27 cellular contexts compared by ENCODE assay signal in genomic region chr2:12440731-12441130, GRCh38.
DNase-seq lines count a peak whose midpoint lies in the region; ATAC-seq and TF ChIP-seq lines count a peak whose summit lies in the region.
"Had no signal": no experiment of that assay in that cellular context is flagged by ENCODE, and none has a peak within 500 bp of the region (broad histone marks: within the 10 kb centered on the region; RNA-seq: fewer than 3 reads in every experiment).

No MANE protein-coding gene starts in this region.

- H3K4me1 ChIP-seq in Loucy (ENCODE audit: insufficient read depth, low read length, poor library complexity, severe bottlenecking) (peaks cover 58% of the 10 kb centered on the region), osteoblast (ENCODE audit: insufficient read depth, low read length) (peaks cover 18% of the 10 kb centered on the region), right cardiac atrium (ENCODE audit: control insufficient read depth, insufficient read depth, low read length) (no peaks in the 10 kb centered on the region)

- H3K9me3 ChIP-seq in Loucy (ENCODE audit: insufficient read depth, low read depth, low read length) (no peaks in the 10 kb centered on the region), osteoblast (ENCODE audit: low read depth, low read length) (no peaks in the 10 kb centered on the region), right cardiac atrium (ENCODE audit: control insufficient read depth, low read length) (no peaks in the 10 kb centered on the region)
- H3K9me3 ChIP-seq: heart right ventricle had no signal

- H3K4me3 ChIP-seq in Loucy (ENCODE audit: low read length, poor library complexity, severe bottlenecking) = no peak overlapping the region
- H3K4me3 ChIP-seq in osteoblast (ENCODE audit: insufficient read depth, low read length) = no peak overlapping the region
- H3K4me3 ChIP-seq in right cardiac atrium (ENCODE audit: low read length) = no peak overlapping the region
- H3K4me3 ChIP-seq: heart right ventricle, skin epidermis had no signal

- H3K9ac ChIP-seq in Loucy (ENCODE audit: low read depth, low read length, poor library complexity, severe bottlenecking) = no peak overlapping the region

- H2AFZ ChIP-seq in Loucy (ENCODE audit: low read length) (no peak overlapping the region), osteoblast (ENCODE audit: low read length) (peak overlapping the region; percentile 23)

- H3K79me2 ChIP-seq in Loucy (ENCODE audit: insufficient read depth, low read length) = no peaks in the 10 kb centered on the region
- H3K79me2 ChIP-seq in osteoblast (ENCODE audit: insufficient read depth, low read length) = no peaks in the 10 kb centered on the region

- H3K27ac ChIP-seq in osteoblast (ENCODE audit: low read depth, low read length) (no peak overlapping the region), right cardiac atrium (ENCODE audit: low read length) (no peak overlapping the region)
- H3K27ac ChIP-seq: heart right ventricle, skin epidermis had no signal

- H3K27me3 ChIP-seq in Loucy (ENCODE audit: insufficient read depth, low read length, poor library complexity, severe bottlenecking) (no peaks in the 10 kb centered on the region), osteoblast (ENCODE audit: insufficient read depth, low read length) (no peaks in the 10 kb centered on the region), right cardiac atrium (ENCODE audit: control insufficient read depth, insufficient read depth) (no peaks in the 10 kb centered on the region)
- H3K27me3 ChIP-seq: heart right ventricle had no signal

- no peak for ATAC-seq in right cardiac atrium
- ATAC-seq: activated CD8-positive, alpha-beta memory T cell treated with anti-CD3 and anti-CD28 coated beads, Interleukin-2, amount 10 ng/mL, durations not matched to agents 7 days and 5 days; heart right ventricle; stimulated activated naive CD8-positive, alpha-beta T cell treated with anti-CD3 and anti-CD28 coated beads, Interleukin-15, amount 100 ng/mL, for 72 hours had no signal

- H4K20me1 ChIP-seq in Loucy (ENCODE audit: insufficient read depth, low read length, poor library complexity, severe bottlenecking) = no peaks in the 10 kb centered on the region
- no peaks in the 10 kb centered on the region for H4K20me1 ChIP-seq in osteoblast (ENCODE audit: insufficient read depth, low read length)

- no peaks in the 10 kb centered on the region for H3K36me3 ChIP-seq in Loucy (ENCODE audit: insufficient read depth, low read length)
- no peaks in the 10 kb centered on the region for H3K36me3 ChIP-seq in osteoblast (ENCODE audit: insufficient read depth, low read length)
- H3K36me3 ChIP-seq: heart right ventricle had no signal

- 75% methylated on average over 4 of the region's 4 CpGs for WGBS in right cardiac atrium

- H3F3A ChIP-seq in Loucy (ENCODE audit: low read depth) = no peaks in the 10 kb centered on the region; the same call in none of the 2 replicates

- peak; percentile 1 for DNase-seq in NCI-H1092 treated with DMSO at 0.1 percent for 48 hours (lab: John Stamatoyannopoulos, UW)
- no peak for DNase-seq in NCI-H1092 (lab: John Stamatoyannopoulos, UW)
- DNase-seq in fibroblast of peridontal ligament (ENCODE audit: extremely low read depth) = peak; percentile 33
- DNase-seq in osteoblast (ENCODE audit: insufficient read length, low spot score, missing footprints) = no peak
- no peak for DNase-seq in D341Med (ENCODE audit: low spot score)
- no peak for DNase-seq in ureter (ENCODE audit: low spot score)
- no peak for DNase-seq in right cardiac atrium
- DNase-seq: 8988T; activated CD4-positive, alpha-beta T cell treated with anti-CD3 and anti-CD28 coated beads for 48 hours; activated CD8-positive, alpha-beta memory T cell treated with anti-CD3 and anti-CD28 coated beads, Interleukin-2, amount 10 ng/mL, durations not matched to agents 7 days and 5 days; activated naive CD4-positive, alpha-beta T cell treated with anti-CD3 and anti-CD28 coated beads for 36 hours; amniotic stem cell; CD4-positive, alpha-beta memory T cell; DMS53; GF-D8; heart right ventricle; naive B cell; NCI-H146; NCI-H2171; NCI-H510A; NK-92 treated with Interleukin-12 subunit alpha and Interleukin-12 subunit beta, amount 100 ng/mL, for 24 hours; occipital lobe; Right ventricle myocardium superior; stimulated activated CD8-positive, alpha-beta memory T cell treated with anti-CD3 and anti-CD28 coated beads, Interleukin-4, amount 100 ng/mL, for 48 hours; stimulated activated naive CD8-positive, alpha-beta T cell treated with anti-CD3 and anti-CD28 coated beads, Interleukin-15, amount 100 ng/mL, for 72 hours had no signal

- TF ChIP-seq CTCF in Loucy (conservative IDR thresholded peaks at IDR 0.05; ENCODE audit: low read length) = no peak
- TF ChIP-seq CTCF in osteoblast (IDR thresholded peaks at IDR 0.05; ENCODE audit: extremely low read depth, low read depth, low read length) = no peak

- intact Hi-C loops in right cardiac atrium (cut with DNase I) = no loop called here

- H3K9me2 ChIP-seq in Loucy (replicated peaks; ENCODE audit: low read depth, low read length) = no peaks in the 10 kb centered on the region

- H3K4me2 ChIP-seq in Loucy (ENCODE audit: low read depth, low read length, poor library complexity, severe bottlenecking) (peak overlapping the region; percentile 63), osteoblast (ENCODE audit: insufficient read depth, low read length) (no peak overlapping the region)

Comparison
In these comparisons a context has a peak if more than half of its experiments do, and no peak if none do; other contexts are left out.
1. DNase-seq: peak in NCI-H1092 treated with DMSO at 0.1 percent for 48 hours (single experiment) and fibroblast of peridontal ligament (single experiment); none in NCI-H1092 (single experiment), osteoblast (single experiment), D341Med (single experiment), ureter (single experiment) and right cardiac atrium (0 of 3).